In the genomic region with DNA sequence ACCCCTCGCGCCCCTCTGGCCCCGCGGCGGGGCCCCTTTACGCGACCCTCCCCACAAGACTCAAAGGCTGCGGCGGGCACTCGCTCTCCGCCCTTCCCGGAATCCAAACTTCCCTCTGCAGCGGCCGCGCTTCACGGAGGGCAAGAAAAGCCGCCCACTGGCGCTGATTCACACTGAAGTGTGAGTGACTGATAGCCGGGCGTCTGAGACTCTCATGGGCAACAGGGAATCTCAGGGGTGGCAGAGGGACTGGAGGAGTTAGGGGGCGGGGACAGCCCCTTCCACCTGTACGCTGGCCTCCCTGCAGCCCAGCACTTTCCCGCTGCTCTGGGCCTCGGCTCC, we compare ENCODE assay signal across 8 cellular contexts. TPM values are rescaled to one million over a fixed set of nuclear protein-coding genes. Genes with fewer than 3 reads are reported as not detected.
DNase-seq lines count a peak whose midpoint lies in the region; ATAC-seq, FAIRE-seq and TF ChIP-seq lines count a peak whose summit lies in the region.

No MANE protein-coding gene starts in this region.

- ATAC-seq in K562, result peak; percentile 7
- ATAC-seq in stimulated activated effector memory CD8-positive, alpha-beta T cell treated with anti-CD3 and anti-CD28 coated beads, Interleukin-12 subunit alpha, Interleukin-12 subunit beta, amount 100 ng/mL, for 72 hours, result peak; percentile 57
- ATAC-seq in HG02973 (IDR thresholded peaks at IDR 0.05; ENCODE audit: unreplicated experiment), result no peak
- no peak for ATAC-seq in GM19351 (IDR thresholded peaks at IDR 0.05; ENCODE audit: unreplicated experiment)

- H3K27ac ChIP-seq in Peyer's patch (peak overlapping the region; percentile 72 to 83 (median 74)), K562 (ENCODE audit: extremely low read depth, low read depth, low read length) (peak overlapping the region; percentile 39; the same call in 1 of the 3 replicates)

- WGBS in K562 (ENCODE audit: insufficient coverage, low coverage, missing lambda C conversion rate), result 4% methylated on average over 7 of the region's 24 CpGs

- peaks cover 35% of the 10 kb centered on the region for H3K4me1 ChIP-seq in ES-I3 (ENCODE audit: insufficient read depth, low read length)
- H3K4me1 ChIP-seq in Peyer's patch, result peaks cover 6 to 65% (median 34%) of the 10 kb centered on the region in 4 donors
- peaks cover 15 to 93% of the 10 kb centered on the region in 2 experiments for H3K4me1 ChIP-seq in K562 (replicated peaks in 1 of 2; ENCODE audit: control insufficient read depth in 2 of 2, insufficient read depth in 2 of 2, low read length in 2 of 2)

- TF ChIP-seq POLR2A in Peyer's patch (IDR thresholded peaks at IDR 0.05) (no peak), K562 (conservative IDR thresholded peaks at IDR 0.05) (no peak)

- H3K9ac ChIP-seq in ES-I3 (ENCODE audit: low read depth, low read length) (peak overlapping the region; percentile 44), K562 (ENCODE audit: insufficient read depth in 1 of 2, low read depth in 2 of 2, low read length in 2 of 2) (peak overlapping the region; percentile 48 to 90; a peak in 3 of 4 replicates)

- no peak for FAIRE-seq in K562 (lab: Jason Lieb, UNC)

- H3K4me3 ChIP-seq in Peyer's patch, result peak overlapping the region; percentile 63 to 90 (median 73)
- peak overlapping the region; percentile 50 for H3K4me3 ChIP-seq in K562

- CTCF ChIA-PET in K562 (lab: Yijun Ruan, JAX; ENCODE audit: low intra/inter-chr PET ratio), result no interaction called here

- BruUV-seq in K562 (replicated peaks; lab: Mats Ljungman, UMichigan), result no TSS peak

- no peak for TF ChIP-seq CTCF in Peyer's patch (IDR thresholded peaks at IDR 0.05)
- TF ChIP-seq CTCF in K562 (IDR thresholded peaks at IDR 0.05 in 2 of 3, conservative IDR thresholded peaks at IDR 0.05 in 1 of 3; ENCODE audit: insufficient read depth in 2 of 3, low read depth in 1 of 3, low read length in 3 of 3), result no peak

- peak overlapping the region; percentile 80 for H3K4me3 Mint-ChIP-seq in stimulated activated effector memory CD8-positive, alpha-beta T cell treated with anti-CD3 and anti-CD28 coated beads, Interleukin-12 subunit alpha, Interleukin-12 subunit beta, amount 100 ng/mL, for 72 hours

- no peak for TF ChIP-seq EP300 in K562 (IDR thresholded peaks at IDR 0.05; ENCODE audit: low read length)

- H3K36me3 Mint-ChIP-seq in stimulated activated effector memory CD8-positive, alpha-beta T cell treated with anti-CD3 and anti-CD28 coated beads, Interleukin-12 subunit alpha, Interleukin-12 subunit beta, amount 100 ng/mL, for 72 hours, result peaks cover 7% of the 10 kb centered on the region

- no peaks in the 10 kb centered on the region for H3K9me1 ChIP-seq in K562 (ENCODE audit: control insufficient read depth, insufficient read depth, low read length)

- H2AFZ ChIP-seq in K562 (ENCODE audit: low read depth, low read length), result peak overlapping the region; percentile 58

- H3K9me3 Mint-ChIP-seq in stimulated activated effector memory CD8-positive, alpha-beta T cell treated with anti-CD3 and anti-CD28 coated beads, Interleukin-12 subunit alpha, Interleukin-12 subunit beta, amount 100 ng/mL, for 72 hours, result no peaks in the 10 kb centered on the region

- intact Hi-C loops in K562 (cut with micrococcal nuclease), result loop anchor here (5.0 kb wide), 2 partner anchors 49 to 74 kb away; partner anchors contain the start of gene ADD1

- H3K27ac Mint-ChIP-seq in stimulated activated effector memory CD8-positive, alpha-beta T cell treated with anti-CD3 and anti-CD28 coated beads, Interleukin-12 subunit alpha, Interleukin-12 subunit beta, amount 100 ng/mL, for 72 hours, result peak overlapping the region; percentile 88

- no peaks in the 10 kb centered on the region for H3K27me3 ChIP-seq in Peyer's patch
- no peaks in the 10 kb centered on the region for H3K27me3 ChIP-seq in K562 (ENCODE audit: control insufficient read depth in 2 of 2, insufficient read depth in 2 of 2, low read length in 2 of 2)

- TF ChIP-seq RAD21 in K562 (CRISPR knock-in tag; conservative IDR thresholded peaks at IDR 0.05 in 1 of 2, IDR thresholded peaks at IDR 0.05 in 1 of 2), result no peak

- H3K4me1 Mint-ChIP-seq in stimulated activated effector memory CD8-positive, alpha-beta T cell treated with anti-CD3 and anti-CD28 coated beads, Interleukin-12 subunit alpha, Interleukin-12 subunit beta, amount 100 ng/mL, for 72 hours, result peaks cover 61% of the 10 kb centered on the region

- in situ Hi-C loops in K562 (cut with MboI), result no loop called here

- POLR2A ChIA-PET in K562 (lab: Yijun Ruan, JAX), result no interaction called here

- peak in 2 of 3 donors; percentile 59 to 72 for DNase-seq in Peyer's patch
- DNase-seq in K562 (ENCODE audit: extremely low read depth in 1 of 4, low spot score in 3 of 4), result peak in 3 of 4 experiments; percentile 52 to 65 (median 56)
- DNase-seq in kidney tubule cell (ENCODE audit: low spot score), result peak; percentile 77
- DNase-seq in stimulated activated effector memory CD8-positive, alpha-beta T cell treated with anti-CD3 and anti-CD28 coated beads, Interleukin-12 subunit alpha, Interleukin-12 subunit beta, amount 100 ng/mL, for 72 hours (ENCODE audit: low spot score in 2 of 2), result peak; percentile 40 to 73
- no peak for DNase-seq in NCI-H2196 (lab: John Stamatoyannopoulos, UW; ENCODE audit: unreplicated experiment)

- no peaks in the 10 kb centered on the region; the same call in 1 of the 2 replicates for H4K20me1 ChIP-seq in K562 (replicated peaks; ENCODE audit: control insufficient read depth, insufficient read depth, low read length)

- H3K4me2 ChIP-seq in K562 (ENCODE audit: insufficient read depth, low read length), result peak overlapping the region; percentile 68

- H3K79me2 ChIP-seq in K562 (ENCODE audit: control insufficient read depth, insufficient read depth, low read length), result no peaks in the 10 kb centered on the region; the same call in 2 of the 3 replicates

- no peaks in the 10 kb centered on the region for H3K9me3 ChIP-seq in ES-I3 (ENCODE audit: control insufficient read depth, insufficient read depth, low read length)
- H3K9me3 ChIP-seq in Peyer's patch, result no peaks in the 10 kb centered on the region
- no peaks in the 10 kb centered on the region for H3K9me3 ChIP-seq in K562 (replicated peaks; ENCODE audit: control insufficient read depth, insufficient read depth, low read depth, low read length)

- H3K36me3 ChIP-seq in ES-I3 (ENCODE audit: insufficient read depth, low read length) (no peaks in the 10 kb centered on the region), Peyer's patch (no peaks in the 10 kb centered on the region), K562 (ENCODE audit: control insufficient read depth, insufficient read depth, low read length) (no peaks in the 10 kb centered on the region)

RNA-seq across cellular contexts. Expression of gene SH3BP2, which starts 0.7 kb away (rescaled TPM):
- total RNA-seq in Peyer's patch, result 100 to 1,000 TPM in 2 of 4 donors, 10 to 100 TPM in 2; 54.8 to 208 (median 102) TPM
- 49.1 and 137 TPM in 2 replicates for total RNA-seq in K562 (2011; cell fraction: chromatin; rRNA removed; ENCODE audit: low replicate concordance)
- total RNA-seq in K562 (2011; cell fraction: nucleolus; rRNA removed), result 57.9 and 62.0 TPM in 2 replicates
- total RNA-seq in K562 (2011; cell fraction: nucleoplasm; rRNA removed), result 59.4 and 93.7 TPM in 2 replicates
- 9.7 and 15.9 TPM in 2 replicates for total RNA-seq in K562 (2014; rRNA removed)
- total RNA-seq in K562 (2014; rRNA removed; fragmentation: Illumina TruSeq; extraction: Trizol), result 3.7 and 3.9 TPM in 2 replicates
- total RNA-seq in K562 (2015; rRNA removed; fragmentation: Illumina TruSeq; extraction: Trizol), result 3.5 and 5.6 TPM in 2 replicates
- total RNA-seq in K562 (2021), result 10.8 and 16.0 TPM in 2 replicates
- polyA plus RNA-seq in K562 (2011; rRNA removed), result 9.6 and 13.9 TPM in 2 replicates
- 10.6 and 10.7 TPM in 2 replicates for polyA plus RNA-seq in K562 (2011; cell fraction: cytosol; rRNA removed)
- 88.6 and 117 TPM in 2 replicates for polyA plus RNA-seq in K562 (2011; cell fraction: nucleus; rRNA removed)
- polyA plus RNA-seq in K562 (2012), result 4.4 and 18.7 TPM in 2 replicates
- polyA plus RNA-seq in K562 (2014; fragmentation: Illumina TruSeq; extraction: Trizol), result 5.1 and 10.9 TPM in 2 replicates
- under 1 TPM; 0.34 to 0.72 TPM for polyA plus RNA-seq in K562 (2014; fragmentation: Nextera tagmentation; extraction: Ambion mirVana)
- polyA plus RNA-seq in K562 (2014; rRNA removed), result 14.2 and 17.6 TPM in 2 replicates
- polyA minus RNA-seq in K562 (2011; rRNA and poly(A)+ RNA removed), result 18.0 and 41.6 TPM in 2 replicates
- polyA minus RNA-seq in K562 (2011; cell fraction: cytosol; rRNA and poly(A)+ RNA removed), result 5.7 and 10.8 TPM in 2 replicates
- 26.8 and 33.3 TPM in 2 replicates for polyA minus RNA-seq in K562 (2011; cell fraction: nucleus; rRNA and poly(A)+ RNA removed)

RNA-seq across cellular contexts. Expression of gene TNIP2, which starts 37.4 kb away (rescaled TPM):
- total RNA-seq in Peyer's patch (100 to 1,000 TPM; 135 to 255 (median 145) TPM), K562 (2014; rRNA removed) (42.6 and 46.7 TPM in 2 replicates), K562 (2014; rRNA removed; fragmentation: Illumina TruSeq; extraction: Trizol) (11.6 and 13.1 TPM in 2 replicates), K562 (2015; rRNA removed; fragmentation: Illumina TruSeq; extraction: Trizol) (19.5 and 21.9 TPM in 2 replicates), K562 (2021) (32.2 and 35.8 TPM in 2 replicates)
- 24.5 and 78.1 TPM in 2 replicates for total RNA-seq in K562 (2011; cell fraction: chromatin; rRNA removed; ENCODE audit: low replicate concordance)
- 49.7 and 54.7 TPM in 2 replicates for total RNA-seq in K562 (2011; cell fraction: nucleolus; rRNA removed)
- 30.4 and 33.4 TPM in 2 replicates for total RNA-seq in K562 (2011; cell fraction: nucleoplasm; rRNA removed)
- polyA plus RNA-seq in K562 (2011; rRNA removed) (17.5 and 21.8 TPM in 2 replicates), K562 (2014; fragmentation: Illumina TruSeq; extraction: Trizol) (12.1 and 18.3 TPM in 2 replicates), K562 (2014; fragmentation: Nextera tagmentation; extraction: Ambion mirVana) (1 to 10 TPM in 1 of 2 experiments, under 1 TPM in 1; 0.61 to 1.1 TPM), K562 (2014; rRNA removed) (38.1 and 38.2 TPM in 2 replicates)
- 16.5 and 28.2 TPM in 2 replicates for polyA plus RNA-seq in K562 (2011; cell fraction: cytosol; rRNA removed)
- polyA plus RNA-seq in K562 (2011; cell fraction: nucleus; rRNA removed), result 49.0 and 90.0 TPM in 2 replicates
- polyA plus RNA-seq in K562 (2012), result 30.8 and 32.9 TPM in 2 replicates
- 10.0 and 16.8 TPM in 2 replicates for polyA minus RNA-seq in K562 (2011; rRNA and poly(A)+ RNA removed)
- 13.7 and 14.7 TPM in 2 replicates for polyA minus RNA-seq in K562 (2011; cell fraction: cytosol; rRNA and poly(A)+ RNA removed)
- polyA minus RNA-seq in K562 (2011; cell fraction: nucleus; rRNA and poly(A)+ RNA removed), result 16.4 and 17.5 TPM in 2 replicates

RNA-seq across cellular contexts. Expression of gene ADD1, which starts 50.1 kb away (rescaled TPM):
- total RNA-seq in Peyer's patch (100 to 1,000 TPM; 290 to 470 (median 372) TPM), K562 (2014; rRNA removed) (104 and 140 TPM in 2 replicates), K562 (2014; rRNA removed; fragmentation: Illumina TruSeq; extraction: Trizol) (67.1 and 80.8 TPM in 2 replicates), K562 (2015; rRNA removed; fragmentation: Illumina TruSeq; extraction: Trizol) (74.0 and 76.9 TPM in 2 replicates), K562 (2021) (145 and 153 TPM in 2 replicates)
- total RNA-seq in K562 (2011; cell fraction: chromatin; rRNA removed; ENCODE audit: low replicate concordance), result 289 and 338 TPM in 2 replicates
- 122 and 133 TPM in 2 replicates for total RNA-seq in K562 (2011; cell fraction: nucleolus; rRNA removed)
- total RNA-seq in K562 (2011; cell fraction: nucleoplasm; rRNA removed), result 186 and 236 TPM in 2 replicates
- polyA plus RNA-seq in K562 (2011; rRNA removed) (72.4 and 77.0 TPM in 2 replicates), K562 (2014; fragmentation: Illumina TruSeq; extraction: Trizol) (99.7 and 110 TPM in 2 replicates), K562 (2014; fragmentation: Nextera tagmentation; extraction: Ambion mirVana) (10 to 100 TPM; 17.5 to 20.7 TPM), K562 (2014; rRNA removed) (87.7 and 121 TPM in 2 replicates)
- 85.9 and 111 TPM in 2 replicates for polyA plus RNA-seq in K562 (2011; cell fraction: cytosol; rRNA removed)
- polyA plus RNA-seq in K562 (2011; cell fraction: nucleus; rRNA removed), result 164 and 189 TPM in 2 replicates
- polyA plus RNA-seq in K562 (2012), result 141 and 159 TPM in 2 replicates
- 65.9 and 67.4 TPM in 2 replicates for polyA minus RNA-seq in K562 (2011; rRNA and poly(A)+ RNA removed)
- 46.7 and 62.1 TPM in 2 replicates for polyA minus RNA-seq in K562 (2011; cell fraction: cytosol; rRNA and poly(A)+ RNA removed)
- polyA minus RNA-seq in K562 (2011; cell fraction: nucleus; rRNA and poly(A)+ RNA removed), result 57.5 and 58.6 TPM in 2 replicates

Comparison
In these comparisons a context has a peak if more than half of its experiments do, and no peak if none do; other contexts are left out.
1. ATAC-seq: peak in K562 (single experiment) and stimulated activated effector memory CD8-positive, alpha-beta T cell treated with anti-CD3 and anti-CD28 coated beads, Interleukin-12 subunit alpha, Interleukin-12 subunit beta, amount 100 ng/mL, for 72 hours (single experiment); none in HG02973 (single experiment) and GM19351 (single experiment).